ENCODE assay signal across 2 cellular contexts in the genomic region with DNA sequence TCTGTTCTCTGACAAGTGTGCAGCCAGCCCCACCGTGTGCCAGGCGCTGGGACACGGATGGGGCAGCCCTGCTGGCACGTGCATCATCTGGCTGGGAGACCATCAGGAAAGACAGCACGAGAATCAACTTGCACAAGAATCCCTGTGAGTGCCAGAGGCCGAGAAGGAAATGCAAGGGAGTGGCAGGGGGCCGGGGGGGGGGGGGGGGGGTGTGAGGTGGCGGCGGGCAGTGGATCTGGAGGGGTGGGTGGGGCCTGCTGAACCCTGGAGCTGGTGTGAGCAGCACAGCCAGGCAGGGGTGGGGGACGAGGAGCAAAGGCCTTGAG.
TF ChIP-seq lines count a peak whose summit lies in the region.

No MANE protein-coding gene starts in this region.

TF ChIP-seq in GM23338, 12 proteins besides CTCF, POLR2A, EP300 and RAD21:
- TF ChIP-seq ZNF331 (CRISPR knock-in tag; IDR thresholded peaks at IDR 0.05; ENCODE audit: low read depth) (no peak), NANOG (IDR thresholded peaks at IDR 0.05; ENCODE audit: borderline replicate concordance) (no peak), JUNB (IDR thresholded peaks at IDR 0.05; ENCODE audit: unreplicated experiment) (no peak), CREB1 (CRISPR knock-in tag; IDR thresholded peaks at IDR 0.05; ENCODE audit: low read depth) (no peak), EZH2 (IDR thresholded peaks at IDR 0.05; ENCODE audit: low read depth, unreplicated experiment) (no peak), ZNF114 (CRISPR knock-in tag; IDR thresholded peaks at IDR 0.05) (no peak), EZH2phosphoT487 (IDR thresholded peaks at IDR 0.05; ENCODE audit: unreplicated experiment) (no peak), STAT1 (IDR thresholded peaks at IDR 0.05; ENCODE audit: unreplicated experiment) (no peak)
- TF ChIP-seq, protein P1, sequence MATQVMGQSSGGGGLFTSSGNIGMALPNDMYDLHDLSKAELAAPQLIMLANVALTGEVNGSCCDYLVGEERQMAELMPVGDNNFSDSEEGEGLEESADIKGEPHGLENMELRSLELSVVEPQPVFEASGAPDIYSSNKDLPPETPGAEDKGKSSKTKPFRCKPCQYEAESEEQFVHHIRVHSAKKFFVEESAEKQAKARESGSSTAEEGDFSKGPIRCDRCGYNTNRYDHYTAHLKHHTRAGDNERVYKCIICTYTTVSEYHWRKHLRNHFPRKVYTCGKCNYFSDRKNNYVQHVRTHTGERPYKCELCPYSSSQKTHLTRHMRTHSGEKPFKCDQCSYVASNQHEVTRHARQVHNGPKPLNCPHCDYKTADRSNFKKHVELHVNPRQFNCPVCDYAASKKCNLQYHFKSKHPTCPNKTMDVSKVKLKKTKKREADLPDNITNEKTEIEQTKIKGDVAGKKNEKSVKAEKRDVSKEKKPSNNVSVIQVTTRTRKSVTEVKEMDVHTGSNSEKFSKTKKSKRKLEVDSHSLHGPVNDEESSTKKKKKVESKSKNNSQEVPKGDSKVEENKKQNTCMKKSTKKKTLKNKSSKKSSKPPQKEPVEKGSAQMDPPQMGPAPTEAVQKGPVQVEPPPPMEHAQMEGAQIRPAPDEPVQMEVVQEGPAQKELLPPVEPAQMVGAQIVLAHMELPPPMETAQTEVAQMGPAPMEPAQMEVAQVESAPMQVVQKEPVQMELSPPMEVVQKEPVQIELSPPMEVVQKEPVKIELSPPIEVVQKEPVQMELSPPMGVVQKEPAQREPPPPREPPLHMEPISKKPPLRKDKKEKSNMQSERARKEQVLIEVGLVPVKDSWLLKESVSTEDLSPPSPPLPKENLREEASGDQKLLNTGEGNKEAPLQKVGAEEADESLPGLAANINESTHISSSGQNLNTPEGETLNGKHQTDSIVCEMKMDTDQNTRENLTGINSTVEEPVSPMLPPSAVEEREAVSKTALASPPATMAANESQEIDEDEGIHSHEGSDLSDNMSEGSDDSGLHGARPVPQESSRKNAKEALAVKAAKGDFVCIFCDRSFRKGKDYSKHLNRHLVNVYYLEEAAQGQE (IDR thresholded peaks at IDR 0.05; ENCODE audit: unreplicated experiment), result no peak
- TF ChIP-seq, protein P2, sequence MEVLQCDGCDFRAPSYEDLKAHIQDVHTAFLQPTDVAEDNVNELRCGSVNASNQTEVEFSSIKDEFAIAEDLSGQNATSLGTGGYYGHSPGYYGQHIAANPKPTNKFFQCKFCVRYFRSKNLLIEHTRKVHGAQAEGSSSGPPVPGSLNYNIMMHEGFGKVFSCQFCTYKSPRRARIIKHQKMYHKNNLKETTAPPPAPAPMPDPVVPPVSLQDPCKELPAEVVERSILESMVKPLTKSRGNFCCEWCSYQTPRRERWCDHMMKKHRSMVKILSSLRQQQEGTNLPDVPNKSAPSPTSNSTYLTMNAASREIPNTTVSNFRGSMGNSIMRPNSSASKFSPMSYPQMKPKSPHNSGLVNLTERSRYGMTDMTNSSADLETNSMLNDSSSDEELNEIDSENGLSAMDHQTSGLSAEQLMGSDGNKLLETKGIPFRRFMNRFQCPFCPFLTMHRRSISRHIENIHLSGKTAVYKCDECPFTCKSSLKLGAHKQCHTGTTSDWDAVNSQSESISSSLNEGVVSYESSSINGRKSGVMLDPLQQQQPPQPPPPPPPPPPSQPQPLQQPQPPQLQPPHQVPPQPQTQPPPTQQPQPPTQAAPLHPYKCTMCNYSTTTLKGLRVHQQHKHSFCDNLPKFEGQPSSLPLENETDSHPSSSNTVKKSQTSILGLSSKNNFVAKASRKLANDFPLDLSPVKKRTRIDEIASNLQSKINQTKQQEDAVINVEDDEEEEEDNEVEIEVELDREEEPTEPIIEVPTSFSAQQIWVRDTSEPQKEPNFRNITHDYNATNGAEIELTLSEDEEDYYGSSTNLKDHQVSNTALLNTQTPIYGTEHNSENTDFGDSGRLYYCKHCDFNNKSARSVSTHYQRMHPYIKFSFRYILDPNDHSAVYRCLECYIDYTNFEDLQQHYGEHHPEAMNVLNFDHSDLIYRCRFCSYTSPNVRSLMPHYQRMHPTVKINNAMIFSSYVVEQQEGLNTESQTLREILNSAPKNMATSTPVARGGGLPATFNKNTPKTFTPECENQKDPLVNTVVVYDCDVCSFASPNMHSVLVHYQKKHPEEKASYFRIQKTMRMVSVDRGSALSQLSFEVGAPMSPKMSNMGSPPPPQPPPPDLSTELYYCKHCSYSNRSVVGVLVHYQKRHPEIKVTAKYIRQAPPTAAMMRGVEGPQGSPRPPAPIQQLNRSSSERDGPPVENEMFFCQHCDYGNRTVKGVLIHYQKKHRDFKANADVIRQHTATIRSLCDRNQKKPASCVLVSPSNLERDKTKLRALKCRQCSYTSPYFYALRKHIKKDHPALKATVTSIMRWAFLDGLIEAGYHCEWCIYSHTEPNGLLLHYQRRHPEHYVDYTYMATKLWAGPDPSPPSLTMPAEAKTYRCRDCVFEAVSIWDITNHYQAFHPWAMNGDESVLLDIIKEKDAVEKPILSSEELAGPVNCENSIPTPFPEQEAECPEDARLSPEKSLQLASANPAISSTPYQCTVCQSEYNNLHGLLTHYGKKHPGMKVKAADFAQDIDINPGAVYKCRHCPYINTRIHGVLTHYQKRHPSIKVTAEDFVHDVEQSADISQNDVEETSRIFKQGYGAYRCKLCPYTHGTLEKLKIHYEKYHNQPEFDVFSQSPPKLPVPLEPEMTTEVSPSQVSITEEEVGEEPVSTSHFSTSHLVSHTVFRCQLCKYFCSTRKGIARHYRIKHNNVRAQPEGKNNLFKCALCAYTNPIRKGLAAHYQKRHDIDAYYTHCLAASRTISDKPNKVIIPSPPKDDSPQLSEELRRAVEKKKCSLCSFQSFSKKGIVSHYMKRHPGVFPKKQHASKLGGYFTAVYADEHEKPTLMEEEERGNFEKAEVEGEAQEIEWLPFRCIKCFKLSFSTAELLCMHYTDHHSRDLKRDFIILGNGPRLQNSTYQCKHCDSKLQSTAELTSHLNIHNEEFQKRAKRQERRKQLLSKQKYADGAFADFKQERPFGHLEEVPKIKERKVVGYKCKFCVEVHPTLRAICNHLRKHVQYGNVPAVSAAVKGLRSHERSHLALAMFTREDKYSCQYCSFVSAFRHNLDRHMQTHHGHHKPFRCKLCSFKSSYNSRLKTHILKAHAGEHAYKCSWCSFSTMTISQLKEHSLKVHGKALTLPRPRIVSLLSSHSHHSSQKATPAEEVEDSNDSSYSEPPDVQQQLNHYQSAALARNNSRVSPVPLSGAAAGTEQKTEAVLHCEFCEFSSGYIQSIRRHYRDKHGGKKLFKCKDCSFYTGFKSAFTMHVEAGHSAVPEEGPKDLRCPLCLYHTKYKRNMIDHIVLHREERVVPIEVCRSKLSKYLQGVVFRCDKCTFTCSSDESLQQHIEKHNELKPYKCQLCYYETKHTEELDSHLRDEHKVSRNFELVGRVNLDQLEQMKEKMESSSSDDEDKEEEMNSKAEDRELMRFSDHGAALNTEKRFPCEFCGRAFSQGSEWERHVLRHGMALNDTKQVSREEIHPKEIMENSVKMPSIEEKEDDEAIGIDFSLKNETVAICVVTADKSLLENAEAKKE (CRISPR knock-in tag; IDR thresholded peaks at IDR 0.05), result no peak
- TF ChIP-seq, protein P3, sequence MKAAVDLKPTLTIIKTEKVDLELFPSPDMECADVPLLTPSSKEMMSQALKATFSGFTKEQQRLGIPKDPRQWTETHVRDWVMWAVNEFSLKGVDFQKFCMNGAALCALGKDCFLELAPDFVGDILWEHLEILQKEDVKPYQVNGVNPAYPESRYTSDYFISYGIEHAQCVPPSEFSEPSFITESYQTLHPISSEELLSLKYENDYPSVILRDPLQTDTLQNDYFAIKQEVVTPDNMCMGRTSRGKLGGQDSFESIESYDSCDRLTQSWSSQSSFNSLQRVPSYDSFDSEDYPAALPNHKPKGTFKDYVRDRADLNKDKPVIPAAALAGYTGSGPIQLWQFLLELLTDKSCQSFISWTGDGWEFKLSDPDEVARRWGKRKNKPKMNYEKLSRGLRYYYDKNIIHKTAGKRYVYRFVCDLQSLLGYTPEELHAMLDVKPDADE (IDR thresholded peaks at IDR 0.05), result no peak

TF ChIP-seq in K562, 482 proteins besides CTCF, POLR2A, EP300 and RAD21:
- TF ChIP-seq BHLHE40 (IDR thresholded peaks at IDR 0.05; ENCODE audit: low read length), result peak; percentile 25; the same call in 1 of the 2 replicates
- TF ChIP-seq KAT7 (CRISPR knock-in tag; IDR thresholded peaks at IDR 0.05; ENCODE audit: borderline replicate concordance), result no peak
